Comparison of ENCODE assay signal across 8 cellular contexts in the genomic region with DNA sequence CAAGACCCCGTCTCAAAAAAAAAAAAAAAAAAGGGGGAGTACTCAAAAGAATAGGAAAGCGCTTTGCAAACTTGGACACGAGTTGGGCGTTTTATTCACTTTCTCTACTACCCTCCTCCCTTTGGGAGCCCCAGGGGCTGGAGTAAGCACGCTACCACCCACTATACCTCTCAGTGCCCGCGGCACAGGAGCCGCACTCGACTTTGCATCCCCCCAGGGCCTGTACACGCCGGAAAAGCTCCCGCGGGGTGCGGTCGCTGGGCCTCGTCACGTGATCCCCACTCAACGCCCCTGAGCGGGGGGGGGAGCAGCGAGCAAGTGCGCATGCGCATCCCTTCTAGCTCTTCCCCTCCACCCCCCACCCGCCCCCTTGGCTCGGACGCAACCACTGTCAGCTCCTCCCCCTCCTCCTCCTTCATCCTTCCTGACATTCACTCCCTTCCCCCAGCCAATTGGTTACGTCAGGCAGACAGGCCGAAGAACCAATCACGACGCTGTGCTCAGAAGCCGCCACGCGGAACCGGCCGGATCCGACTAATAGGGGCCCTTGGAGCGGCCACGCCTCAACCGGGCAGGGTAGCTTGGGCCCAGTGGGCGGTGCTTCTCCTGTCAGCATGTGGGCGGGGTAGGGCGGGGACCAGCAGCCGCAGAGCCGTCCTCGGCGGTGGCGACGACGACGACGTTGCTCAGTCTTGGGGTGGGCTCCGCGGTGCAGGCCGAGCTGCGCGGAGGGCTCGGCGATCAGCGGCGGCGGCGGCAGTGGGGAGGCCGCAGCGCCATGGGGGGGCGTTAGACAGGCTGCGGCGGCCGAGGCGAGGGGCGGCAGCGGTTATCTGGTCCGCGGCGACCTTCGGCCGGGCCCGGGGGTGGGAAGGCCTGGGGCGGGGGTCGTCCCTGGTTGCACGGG. TPM values are rescaled to one million over a fixed set of nuclear protein-coding genes. Genes with fewer than 3 reads are reported as not detected.
DNase-seq lines count a peak whose midpoint lies in the region; ATAC-seq and TF ChIP-seq lines count a peak whose summit lies in the region.

A gene with protein sequence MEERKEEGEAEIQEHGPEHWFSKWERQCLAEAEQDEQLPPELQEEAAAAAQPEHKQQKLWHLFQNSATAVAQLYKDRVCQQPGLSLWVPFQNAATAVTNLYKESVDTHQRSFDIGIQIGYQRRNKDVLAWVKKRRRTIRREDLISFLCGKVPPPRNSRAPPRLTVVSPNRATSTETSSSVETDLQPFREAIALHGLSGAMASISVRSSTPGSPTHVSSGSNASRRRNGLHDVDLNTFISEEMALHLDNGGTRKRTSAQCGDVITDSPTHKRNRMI (plus strand): TSS at position 685 of the 907 bp plus-strand sequence. CDS start 401 bp downstream, outside the sequence.

- TF ChIP-seq CTCF in GM13976 (IDR thresholded peaks at IDR 0.05; ENCODE audit: borderline replicate concordance, control extremely low read depth, extremely low read depth, insufficient read depth, missing control alignments) (no peak), progenitor cell of endocrine pancreas (IDR thresholded peaks at IDR 0.05; ENCODE audit: unreplicated experiment) (no peak)

- no peaks in the 10 kb centered on the region for H3K27me3 Mint-ChIP-seq in progenitor cell of endocrine pancreas

- in situ Hi-C loops in GM13976 (cut with MboI; ENCODE audit: low sequenced_read_pairs, unreplicated experiment), result no loop called here

- no peaks in the 10 kb centered on the region for H3K9me3 Mint-ChIP-seq in progenitor cell of endocrine pancreas (ENCODE audit: low read depth)

- H3K4me1 Mint-ChIP-seq in progenitor cell of endocrine pancreas (ENCODE audit: low read depth), result peaks cover 28% of the 10 kb centered on the region

- intact Hi-C loops in T-helper 1 cell treated with Interleukin-12 subunit alpha and Interleukin-12 subunit beta and Interleukin-4 antibody, amounts not matched to agents 30 ng/mL and 1 ng/mL, for 36 hours (cut with micrococcal nuclease), result loop anchor here (1.0 to 5.0 kb wide), 11 partner anchors 12 to 1851 kb away; partner anchors contain the start of genes ABAT, ATF7IP2, CLEC16A and DEXI
- intact Hi-C loops in left cardiac atrium (cut with DNase I), result loop anchor here in 1 of 2 donors (5.0 kb wide), 1 partner anchor 129 kb away; the partner anchor contains the start of gene USP7

- peaks cover 15% of the 10 kb centered on the region for H3K36me3 Mint-ChIP-seq in progenitor cell of endocrine pancreas (ENCODE audit: insufficient read depth)

- H3K4me3 Mint-ChIP-seq in progenitor cell of endocrine pancreas (ENCODE audit: low read depth), result peak within 1 kb of the TSS; percentile 99

- DNase-seq in GM13976 (ENCODE audit: low spot score), result peak; percentile 97
- DNase-seq in NCI-H146 treated with DMSO at 0.1 percent for 48 hours (lab: John Stamatoyannopoulos, UW; ENCODE audit: unreplicated experiment), result peak; percentile 100
- peak; percentile 99 for DNase-seq in amniotic stem cell (lab: John Stamatoyannopoulos, UW)
- peak; percentile 100 for DNase-seq in left cardiac atrium
- peak; percentile 98 for DNase-seq in progenitor cell of endocrine pancreas (ENCODE audit: low spot score, unreplicated experiment)
- DNase-seq in ureter (ENCODE audit: low spot score), result peak; percentile 100

- peak within 1 kb of the TSS; percentile 100 for H3K27ac Mint-ChIP-seq in progenitor cell of endocrine pancreas

- ATAC-seq in HG02870 (IDR thresholded peaks at IDR 0.05; ENCODE audit: unreplicated experiment), result peak; percentile 90
- ATAC-seq in left cardiac atrium, result peak; percentile 93 to 94

RNA-seq across cellular contexts. Expression of the gene that starts here (rescaled TPM):
- total RNA-seq in T-helper 1 cell treated with Interleukin-12 subunit alpha and Interleukin-12 subunit beta and Interleukin-4 antibody, amounts not matched to agents 30 ng/mL and 1 ng/mL, for 36 hours, result 69.7 and 70.1 TPM in 2 replicates
- total RNA-seq in left cardiac atrium (10 to 100 TPM; 35.6 to 50.5 TPM), progenitor cell of endocrine pancreas (77.6 and 79.7 TPM in 2 replicates), ureter (81.1 TPM)

Comparison
In these comparisons a context has a peak if more than half of its experiments do, and no peak if none do; other contexts are left out.
1. Peak in every context shown above with its lines: DNase-seq and ATAC-seq.